ENCODE assay signal across 8 cellular contexts in the genomic region with DNA sequence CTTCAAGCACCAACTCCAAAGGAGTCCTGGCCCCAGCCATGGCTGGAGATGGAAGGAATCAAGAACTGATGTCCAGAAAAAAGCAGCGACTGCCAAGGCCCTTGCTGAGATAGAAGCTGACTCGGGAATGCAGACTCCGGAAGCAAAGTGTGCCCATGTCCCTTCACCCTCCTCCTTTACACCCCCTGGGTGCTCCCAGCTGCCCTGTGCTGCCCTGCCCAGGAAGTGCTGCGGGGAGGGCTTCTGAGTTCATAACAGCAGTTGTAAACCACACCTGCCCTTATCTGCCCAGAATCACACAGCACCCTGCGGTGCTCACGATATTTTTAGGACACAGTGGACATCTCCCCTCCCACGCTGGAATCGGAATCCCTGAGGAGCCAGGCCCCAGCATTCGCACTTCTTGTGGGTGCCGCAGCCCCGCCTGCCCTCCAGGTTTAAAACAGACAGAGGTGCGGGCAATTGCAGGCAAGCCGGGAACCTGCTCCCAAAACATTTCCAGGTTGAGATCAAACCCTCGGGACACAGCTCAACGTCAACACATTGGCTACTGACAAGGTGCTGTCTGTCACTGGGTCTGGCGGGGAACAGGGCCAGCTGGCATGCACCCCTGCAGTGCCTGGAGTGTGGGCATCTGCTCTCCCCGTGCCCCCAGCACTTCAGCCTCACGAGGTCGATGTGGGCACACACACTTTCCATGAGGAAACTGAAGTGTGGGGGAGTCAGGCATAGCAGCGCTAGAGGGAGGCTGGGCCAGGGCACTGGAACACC. TPM values are rescaled to one million over a fixed set of nuclear protein-coding genes. Genes with fewer than 3 reads are reported as not detected.
A peak's percentile ranks its signal among the peaks of the same experiment; 100 is the strongest.
DNase-seq lines count a peak whose midpoint lies in the region; ATAC-seq and TF ChIP-seq lines count a peak whose summit lies in the region.

No MANE protein-coding gene starts in this region.

- peak; percentile 57 for ATAC-seq in CD4-positive, alpha-beta T cell (ENCODE audit: poor library complexity)
- ATAC-seq in GM19463 (IDR thresholded peaks at IDR 0.05; ENCODE audit: unreplicated experiment) (no peak), GM18498 (IDR thresholded peaks at IDR 0.05; ENCODE audit: unreplicated experiment) (no peak), HG02642 (IDR thresholded peaks at IDR 0.05; ENCODE audit: poor library complexity, unreplicated experiment) (no peak)

- no peaks in the 10 kb centered on the region for H3K9me3 Mint-ChIP-seq in CD4-positive, alpha-beta T cell

- intact Hi-C loops in CD4-positive, alpha-beta T cell (cut with DNase I, micrococcal nuclease) = no loop called here
- intact Hi-C loops in adrenal gland (cut with DNase I) = no loop called here

- no peak for TF ChIP-seq POLR2A in adrenal gland (IDR thresholded peaks at IDR 0.05)

- peak in 1 of 10 experiments; percentile 6 for DNase-seq in CD4-positive, alpha-beta T cell
- peak in 3 of 7 donors; percentile 55 to 65 (median 63) for DNase-seq in adrenal gland
- DNase-seq in iPS-NIHi11 (ENCODE audit: low spot score) = no peak

- peaks cover 52% of the 10 kb centered on the region for H3K4me1 ChIP-seq in Loucy (ENCODE audit: insufficient read depth, low read length, poor library complexity, severe bottlenecking)
- peaks cover 57 to 84% of the 10 kb centered on the region in 2 donors for H3K4me1 ChIP-seq in adrenal gland (replicated peaks in 1 of 2)
- peaks cover 58 to 62% of the 10 kb centered on the region in 2 donors for H3K4me1 ChIP-seq in mucosa of rectum (ENCODE audit: control insufficient read depth in 2 of 2, insufficient read depth in 2 of 2, low read length in 2 of 2)

- H3K36me3 Mint-ChIP-seq in CD4-positive, alpha-beta T cell (ENCODE audit: low read depth) = no peaks in the 10 kb centered on the region

- no peaks in the 10 kb centered on the region for H3K27me3 ChIP-seq in CD4-positive, alpha-beta T cell (ENCODE audit: control insufficient read depth, insufficient read depth, low read length)
- H3K27me3 ChIP-seq in Loucy (ENCODE audit: insufficient read depth, low read length, poor library complexity, severe bottlenecking) = no peaks in the 10 kb centered on the region
- no peaks in the 10 kb centered on the region for H3K27me3 ChIP-seq in adrenal gland
- H3K27me3 ChIP-seq in mucosa of rectum (ENCODE audit: control insufficient read depth in 2 of 2, insufficient read depth in 2 of 2, low read length in 2 of 2) = no peaks in the 10 kb centered on the region

- peak overlapping the region; percentile 62 for H3K4me3 Mint-ChIP-seq in CD4-positive, alpha-beta T cell

- no peaks in the 10 kb centered on the region for H4K20me1 ChIP-seq in Loucy (ENCODE audit: insufficient read depth, low read length, poor library complexity, severe bottlenecking)

- H3K27ac Mint-ChIP-seq in CD4-positive, alpha-beta T cell = peak overlapping the region; percentile 14

- H3K36me3 ChIP-seq in Loucy (ENCODE audit: insufficient read depth, low read length) (peaks cover 28% of the 10 kb centered on the region; the same call in 1 of the 2 replicates), adrenal gland (replicated peaks in 1 of 2) (peaks cover 0 to 5% of the 10 kb centered on the region in 2 donors), mucosa of rectum (ENCODE audit: control insufficient read depth in 2 of 2, insufficient read depth in 2 of 2, low read length in 2 of 2) (peaks cover 9 to 10% of the 10 kb centered on the region in 2 donors)

- H3F3A ChIP-seq in Loucy (ENCODE audit: low read depth) = no peaks in the 10 kb centered on the region

- H3K27ac ChIP-seq in CD4-positive, alpha-beta T cell (ENCODE audit: low read depth, low read length) = no peak overlapping the region
- H3K27ac ChIP-seq in adrenal gland (peak overlapping the region in 3 of 5 donors; percentile 62 to 90 (median 84)), mucosa of rectum (ENCODE audit: low read depth in 2 of 2, low read length in 2 of 2) (peak overlapping the region; percentile 80 to 92)

- WGBS in adrenal gland, 4 donors = 38 to 41% (median 39%) methylated on average over 15 to 20 of the region's 20 CpGs

- no peaks in the 10 kb centered on the region for H3K9me3 ChIP-seq in CD4-positive, alpha-beta T cell (ENCODE audit: control insufficient read depth, low read length)
- H3K9me3 ChIP-seq in Loucy (ENCODE audit: insufficient read depth, low read depth, low read length) = no peaks in the 10 kb centered on the region
- H3K9me3 ChIP-seq in adrenal gland (replicated peaks in 1 of 3) = no peaks in the 10 kb centered on the region
- H3K9me3 ChIP-seq in mucosa of rectum (ENCODE audit: control insufficient read depth in 2 of 2, low read length in 2 of 2) = no peaks in the 10 kb centered on the region

- no peak for TF ChIP-seq CTCF in CD4-positive, alpha-beta T cell (IDR thresholded peaks at IDR 0.05)
- no peak for TF ChIP-seq CTCF in Loucy (conservative IDR thresholded peaks at IDR 0.05; ENCODE audit: low read length)
- TF ChIP-seq CTCF in adrenal gland (IDR thresholded peaks at IDR 0.05) = no peak

- POLR2A ChIA-PET in CD4-positive, alpha-beta T cell (lab: Charles Lee) = no interaction called here

- peaks cover 29% of the 10 kb centered on the region for H3K4me1 Mint-ChIP-seq in CD4-positive, alpha-beta T cell (ENCODE audit: low read depth)

- peak overlapping the region; percentile 79 for H3K4me2 ChIP-seq in Loucy (ENCODE audit: low read depth, low read length, poor library complexity, severe bottlenecking)

- peaks cover 52% of the 10 kb centered on the region for H3K79me2 ChIP-seq in Loucy (ENCODE audit: insufficient read depth, low read length)

- H3K4me3 ChIP-seq in Loucy (ENCODE audit: low read length, poor library complexity, severe bottlenecking) (peak overlapping the region; percentile 67), adrenal gland (no peak overlapping the region), mucosa of rectum (ENCODE audit: low read length in 2 of 2) (peak overlapping the region; percentile 14 to 34)

- peak overlapping the region; percentile 69 for H3K9ac ChIP-seq in Loucy (ENCODE audit: low read depth, low read length, poor library complexity, severe bottlenecking)
- peak overlapping the region; percentile 41 to 68 for H3K9ac ChIP-seq in mucosa of rectum (ENCODE audit: low read depth in 1 of 2, low read length in 2 of 2)

- peak overlapping the region; percentile 31; the same call in 1 of the 2 replicates for H2AFZ ChIP-seq in Loucy (ENCODE audit: low read length)

- CTCF ChIA-PET in CD4-positive, alpha-beta T cell (lab: Charles Lee) = no interaction called here

- H3K9me2 ChIP-seq in Loucy (replicated peaks; ENCODE audit: low read depth, low read length) = no peaks in the 10 kb centered on the region

- no peaks in the 10 kb centered on the region for H3K27me3 Mint-ChIP-seq in CD4-positive, alpha-beta T cell

RNA-seq across cellular contexts. Expression of gene RAB20, which starts 36.9 kb away (rescaled TPM):
- total RNA-seq in CD4-positive, alpha-beta T cell = 1 to 10 TPM in 1 of 2 experiments, under 1 TPM in 1; 0.89 to 1.4 TPM
- total RNA-seq in adrenal gland = 100 to 1,000 TPM in 1 of 8 donors, 10 to 100 TPM in 7; 30.8 to 259 (median 46.1) TPM
- 10 to 100 TPM; 15.0 to 20.6 (median 20.5) TPM for polyA plus RNA-seq in adrenal gland

Comparison
In these comparisons a context has a peak if more than half of its experiments do, and no peak if none do; other contexts are left out.
1. H3K4me3 ChIP-seq: peak in Loucy (single experiment) and mucosa of rectum (2 of 2); none in adrenal gland (0 of 4).
2. RNA of gene RAB20, which starts 36.9 kb away (total RNA-seq): 30.8 to 259 TPM in adrenal gland; 0.89 to 1.4 TPM in CD4-positive, alpha-beta T cell; every median in the first group is over 10 times any median in the second.